ENCODE assay signal across 8 cellular contexts in the genomic region with DNA sequence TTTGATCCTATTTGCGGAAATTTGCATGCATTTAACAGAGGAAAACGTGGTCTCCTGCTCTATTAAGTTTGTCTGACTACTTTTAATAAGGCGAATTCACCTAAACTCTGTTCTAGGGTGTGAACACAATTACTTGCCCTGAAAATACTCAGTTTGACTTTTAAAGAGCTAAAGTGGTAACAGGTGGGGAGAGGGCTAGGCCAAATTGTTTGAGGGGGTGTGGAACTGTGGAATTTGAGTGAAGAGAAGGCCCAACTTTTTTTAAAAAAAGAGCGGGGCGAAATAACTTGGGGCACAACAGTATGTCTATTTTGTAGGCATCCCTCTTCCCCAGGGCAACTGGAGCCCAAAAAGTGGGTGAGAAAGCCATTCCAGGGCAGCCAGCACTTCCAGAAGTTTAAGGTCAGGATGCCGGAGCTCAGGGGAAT. TPM values are rescaled to one million over a fixed set of nuclear protein-coding genes. Genes with fewer than 3 reads are reported as not detected.
DNase-seq lines count a peak whose midpoint lies in the region; ATAC-seq and TF ChIP-seq lines count a peak whose summit lies in the region.

No MANE protein-coding gene starts in this region.

- ATAC-seq in GM21737 (IDR thresholded peaks at IDR 0.05; ENCODE audit: unreplicated experiment) = peak; percentile 6

- peak overlapping the region; percentile 85 for H2AFZ ChIP-seq in parathyroid adenoma

- H3K79me2 ChIP-seq in parathyroid adenoma = peaks cover 42% of the 10 kb centered on the region

- TF ChIP-seq CTCF in GM06990 (IDR thresholded peaks at IDR 0.05; ENCODE audit: insufficient read depth, low read length, poor library complexity, severe bottlenecking) (no peak), parathyroid adenoma (IDR thresholded peaks at IDR 0.05) (no peak)

- WGBS in ectodermal cell, 2 experiments = 33 to 36% methylated on average over 6 of the region's 6 CpGs

- H3K36me3 ChIP-seq in GM06990 (ENCODE audit: control insufficient read depth, insufficient read depth, low read length) (no peaks in the 10 kb centered on the region), MG63 (peaks cover 31% of the 10 kb centered on the region), ectodermal cell (ENCODE audit: control insufficient read depth, insufficient read depth, low read length) (no peaks in the 10 kb centered on the region), parathyroid adenoma (ENCODE audit: control insufficient read depth, insufficient read depth, low read length) (no peaks in the 10 kb centered on the region)

- H3K4me3 ChIP-seq in GM06990 (replicated peaks; ENCODE audit: low read depth, low read length) (peak overlapping the region; percentile 95), MG63 (peak overlapping the region; percentile 97), ectodermal cell (ENCODE audit: insufficient read depth, low read depth, low read length) (peak overlapping the region; percentile 94), parathyroid adenoma (ENCODE audit: low read depth, low read length) (peak overlapping the region; percentile 96)

- H3K4me2 ChIP-seq in parathyroid adenoma (ENCODE audit: low read length) = peak overlapping the region; percentile 89

- H3K27ac ChIP-seq in ectodermal cell (ENCODE audit: insufficient read depth, low read depth, low read length, poor library complexity, severe bottlenecking) = no peak overlapping the region
- peak overlapping the region; percentile 77 for H3K27ac ChIP-seq in parathyroid adenoma

- H3K9ac ChIP-seq in parathyroid adenoma = no peak overlapping the region

- H3K9me3 ChIP-seq in MG63 (no peaks in the 10 kb centered on the region), ectodermal cell (ENCODE audit: control insufficient read depth, low read length) (no peaks in the 10 kb centered on the region), parathyroid adenoma (ENCODE audit: control insufficient read depth, low read length) (no peaks in the 10 kb centered on the region)

- peaks cover 8% of the 10 kb centered on the region for H3K4me1 ChIP-seq in ectodermal cell (ENCODE audit: control insufficient read depth, insufficient read depth, low read length)
- H3K4me1 ChIP-seq in parathyroid adenoma = peaks cover 9% of the 10 kb centered on the region

- H3K27me3 ChIP-seq in GM06990 (replicated peaks; ENCODE audit: control insufficient read depth, insufficient read depth, low read length) = no peaks in the 10 kb centered on the region
- H3K27me3 ChIP-seq in MG63 = no peaks in the 10 kb centered on the region
- no peaks in the 10 kb centered on the region for H3K27me3 ChIP-seq in ectodermal cell (ENCODE audit: control insufficient read depth, insufficient read depth, low read length, poor library complexity, severe bottlenecking)
- H3K27me3 ChIP-seq in parathyroid adenoma (ENCODE audit: control insufficient read depth, insufficient read depth, low read length) = no peaks in the 10 kb centered on the region

- DNase-seq in GM06990 (ENCODE audit: extremely low read depth, insufficient read length) (no peak), MG63 (no peak), HuH-7 (ENCODE audit: low spot score) (no peak), CD1c-positive myeloid dendritic cell (ENCODE audit: extremely low spot score) (no peak)
- no peak for DNase-seq in stimulated activated CD4-positive, alpha-beta T cell treated with anti-CD3 and anti-CD28 coated beads, Interleukin-2, amount 100 ng/mL, for 24 hours

RNA-seq across cellular contexts. Expression of gene FXR1, which starts 0.6 kb away (rescaled TPM):
- 145 and 234 TPM in 2 replicates for total RNA-seq in MG63 (2014; rRNA removed; shearing (Covaris generic); ENCODE audit: low replicate concordance)
- 268 TPM for polyA plus RNA-seq in ectodermal cell (2013, experiment 1 of 4)
- polyA plus RNA-seq in ectodermal cell (2013, experiment 2 of 4) = 268 TPM
- polyA plus RNA-seq in ectodermal cell (2013, experiment 3 of 4) = 223 TPM
- polyA plus RNA-seq in ectodermal cell (2013, experiment 4 of 4) = 243 TPM
